8 cellular contexts compared by ENCODE assay signal in the genomic region with DNA sequence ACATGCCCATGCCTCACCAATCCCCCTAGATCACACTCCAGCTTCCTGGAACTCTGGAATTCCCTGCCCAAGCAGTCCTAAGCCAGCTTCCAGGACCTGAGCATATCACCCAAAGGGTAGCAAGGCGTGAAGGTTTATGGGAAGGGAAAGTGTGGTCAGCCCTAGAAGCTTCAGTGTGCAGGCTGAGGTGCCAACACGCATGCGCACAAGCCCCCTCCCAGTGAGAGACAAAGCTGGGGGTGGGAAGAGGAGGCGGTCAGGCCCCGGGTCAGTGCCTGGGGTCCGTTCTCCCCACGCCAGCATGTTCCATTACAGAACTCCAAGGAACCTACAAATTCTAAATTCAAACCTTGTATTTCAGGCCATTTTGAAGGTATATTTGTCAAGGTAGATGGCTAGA.
"Had no signal": no experiment of that assay in that cellular context is flagged by ENCODE, and none has a peak within 500 bp of the region (broad histone marks: within the 10 kb centered on the region; RNA-seq: fewer than 3 reads in every experiment).

No MANE protein-coding gene starts in this region.

- H3K27ac ChIP-seq: GM23248, HL-60 had no signal

- H3K36me3 ChIP-seq: HAP-1 had no signal

- H3K4me1 ChIP-seq: HAP-1 had no signal

- H3K4me3 ChIP-seq: GM23248, HAP-1 had no signal

- H3K9ac ChIP-seq: GM23248 had no signal

- H3K9me3 ChIP-seq: HAP-1 had no signal

- ATAC-seq: HCT116, HepG2 had no signal

- H2AFZ ChIP-seq: GM23248 had no signal

- DNase-seq: GM23248, GOT3, H7, HFFc6 had no signal

- FAIRE-seq: HepG2 had no signal
